In the genomic region with DNA sequence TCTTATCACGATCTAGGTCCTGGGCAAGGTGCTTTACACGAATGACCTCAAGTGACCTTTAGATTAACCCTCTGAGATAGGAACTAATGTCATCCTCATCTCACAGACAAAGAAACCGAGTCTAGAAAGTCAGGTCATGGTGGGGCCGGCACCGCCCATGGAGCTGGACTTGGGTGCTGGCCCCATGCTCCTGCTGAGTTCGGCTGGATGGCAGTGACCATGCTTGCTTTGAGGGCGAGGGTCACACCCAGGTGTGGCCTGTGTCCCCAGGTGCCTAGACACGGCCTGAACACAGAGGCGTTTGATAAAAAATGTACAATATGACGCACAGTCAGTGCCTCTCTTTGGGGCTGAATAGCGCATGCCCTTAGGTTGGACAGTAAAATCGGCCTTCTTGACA, we compare ENCODE assay signal across 17 cellular contexts. TPM values are rescaled to one million over a fixed set of nuclear protein-coding genes. Genes with fewer than 3 reads are reported as not detected.
DNase-seq lines count a peak whose midpoint lies in the region; ATAC-seq and TF ChIP-seq lines count a peak whose summit lies in the region.
"Had no signal": no experiment of that assay in that cellular context is flagged by ENCODE, and none has a peak within 500 bp of the region (broad histone marks: within the 10 kb centered on the region; RNA-seq: fewer than 3 reads in every experiment).

No MANE protein-coding gene starts in this region.

- H3K27ac ChIP-seq in heart right ventricle (no peak overlapping the region), mesenchymal stem cell (ENCODE audit: low read length, poor library complexity, severe bottlenecking) (peak overlapping the region; percentile 96), sigmoid colon (peak overlapping the region; percentile 88 to 100 (median 94)), uterus (peak overlapping the region; percentile 22 to 96)

- no peak overlapping the region for H3K4me3 Mint-ChIP-seq in progenitor cell of endocrine pancreas (ENCODE audit: low read depth)
- H3K4me3 Mint-ChIP-seq: CD4-positive, alpha-beta T cell had no signal

- H2BK12ac ChIP-seq in mesenchymal stem cell (ENCODE audit: low read length in 2 of 2), result no peak overlapping the region

- H3K4me3 ChIP-seq in heart right ventricle, result no peak overlapping the region
- H3K4me3 ChIP-seq in mesenchymal stem cell (ENCODE audit: insufficient read depth in 1 of 2, low read depth in 1 of 2, low read length in 2 of 2), result no peak overlapping the region
- no peak overlapping the region for H3K4me3 ChIP-seq in sigmoid colon
- H3K4me3 ChIP-seq in uterus, result no peak overlapping the region

- ATAC-seq in heart right ventricle, result no peak

- no peak overlapping the region for H3K4me2 ChIP-seq in mesenchymal stem cell (ENCODE audit: low read length, poor library complexity, severe bottlenecking)

- H3K27ac Mint-ChIP-seq in progenitor cell of endocrine pancreas, result no peak overlapping the region
- H3K27ac Mint-ChIP-seq: CD4-positive, alpha-beta T cell had no signal

- H4K91ac ChIP-seq in mesenchymal stem cell (ENCODE audit: low read length), result peak overlapping the region; percentile 21

- H3K9me3 ChIP-seq in heart right ventricle (no peaks in the 10 kb centered on the region), mesenchymal stem cell (ENCODE audit: control insufficient read depth, low read length) (no peaks in the 10 kb centered on the region), sigmoid colon (no peaks in the 10 kb centered on the region), uterus (no peaks in the 10 kb centered on the region)
- H3K9me3 ChIP-seq: BE2C had no signal

- peak overlapping the region; percentile 36 for H2BK5ac ChIP-seq in mesenchymal stem cell (ENCODE audit: low read depth, low read length, poor library complexity, severe bottlenecking)

- H3K4me1 Mint-ChIP-seq in progenitor cell of endocrine pancreas (ENCODE audit: low read depth), result peaks cover 17% of the 10 kb centered on the region

- intact Hi-C loops in cardiac septum (cut with DNase I) (no loop called here), heart right ventricle (cut with DNase I) (no loop called here), sigmoid colon (cut with DNase I) (no loop called here), uterus (cut with DNase I; ENCODE audit: low total_unique reads) (no loop called here)

- peak overlapping the region; percentile 55 for H2BK15ac ChIP-seq in mesenchymal stem cell (ENCODE audit: low read depth, poor library complexity, severe bottlenecking)

- no peak for TF ChIP-seq POLR2A in sigmoid colon (IDR thresholded peaks at IDR 0.05)
- TF ChIP-seq POLR2A in uterus (IDR thresholded peaks at IDR 0.05), result no peak

- H3K36me3 ChIP-seq in heart right ventricle (peaks cover 0 to 55% (median 0%) of the 10 kb centered on the region in 9 donors), mesenchymal stem cell (ENCODE audit: control insufficient read depth in 1 of 2, insufficient read depth in 2 of 2, low read depth in 1 of 2, low read length in 2 of 2) (peaks cover 0 to 29% of the 10 kb centered on the region in 2 experiments), sigmoid colon (no peaks in the 10 kb centered on the region), uterus (no peaks in the 10 kb centered on the region)
- H3K36me3 ChIP-seq: BE2C had no signal

- DNase-seq in cardiac septum (ENCODE audit: low spot score), result peak; percentile 31
- DNase-seq in heart right ventricle, result no peak
- no peak for DNase-seq in mesenchymal stem cell
- DNase-seq in sigmoid colon, result no peak
- DNase-seq in uterus, result no peak
- no peak for DNase-seq in progenitor cell of endocrine pancreas (ENCODE audit: low spot score, unreplicated experiment)
- no peak for DNase-seq in effector CD4-positive, alpha-beta T cell
- DNase-seq in pons (ENCODE audit: low spot score), result no peak
- DNase-seq: 8988T; BE2C; CD4-positive, alpha-beta T cell; KG1; NCI-H1436; NCI-H2029; NCI-H2171; NCI-H446; NCI-H69 had no signal

- peak overlapping the region; percentile 52 for H4K8ac ChIP-seq in mesenchymal stem cell (ENCODE audit: low read length)

- H3K9ac ChIP-seq in mesenchymal stem cell (ENCODE audit: low read length), result no peak overlapping the region

- 87 to 92% methylated on average over 12 of the region's 12 CpGs for WGBS in heart right ventricle, 2 donors
- 86% methylated on average over 12 of the region's 12 CpGs for WGBS in mesenchymal stem cell
- 89 to 93% methylated on average over 12 of the region's 12 CpGs for WGBS in sigmoid colon, 2 donors

- H3K9me3 Mint-ChIP-seq in progenitor cell of endocrine pancreas (ENCODE audit: low read depth), result no peaks in the 10 kb centered on the region
- H3K9me3 Mint-ChIP-seq: CD4-positive, alpha-beta T cell had no signal

- no peaks in the 10 kb centered on the region for H3K27me3 Mint-ChIP-seq in progenitor cell of endocrine pancreas

- TF ChIP-seq EP300 in sigmoid colon (IDR thresholded peaks at IDR 0.05), result no peak

- H3K4me1 ChIP-seq in heart right ventricle (peaks cover 18 to 99% (median 83%) of the 10 kb centered on the region in 9 donors), mesenchymal stem cell (ENCODE audit: control insufficient read depth, insufficient read depth, low read depth, low read length) (peaks cover 39% of the 10 kb centered on the region), sigmoid colon (peaks cover 0 to 99% (median 95%) of the 10 kb centered on the region in 4 donors), uterus (peaks cover 18 to 22% of the 10 kb centered on the region in 2 donors)
- H3K4me1 ChIP-seq: BE2C had no signal

- peak overlapping the region; percentile 89 for H2AK5ac ChIP-seq in mesenchymal stem cell (ENCODE audit: low read length, severe bottlenecking)

- TF ChIP-seq CTCF in heart right ventricle (IDR thresholded peaks at IDR 0.05) (no peak), sigmoid colon (IDR thresholded peaks at IDR 0.05) (no peak), uterus (IDR thresholded peaks at IDR 0.05) (no peak), progenitor cell of endocrine pancreas (IDR thresholded peaks at IDR 0.05; ENCODE audit: unreplicated experiment) (no peak)

- no peaks in the 10 kb centered on the region for H3K27me3 ChIP-seq in heart right ventricle
- H3K27me3 ChIP-seq in mesenchymal stem cell (ENCODE audit: control insufficient read depth in 1 of 2, insufficient read depth in 1 of 2, low read length in 2 of 2), result no peaks in the 10 kb centered on the region
- H3K27me3 ChIP-seq in sigmoid colon, result no peaks in the 10 kb centered on the region
- H3K27me3 ChIP-seq in uterus, result no peaks in the 10 kb centered on the region

- H3K14ac ChIP-seq in mesenchymal stem cell (ENCODE audit: low read length in 2 of 2), result peak overlapping the region in 1 of 2 experiments; percentile 15

- H3K23ac ChIP-seq in mesenchymal stem cell (ENCODE audit: low read length in 2 of 2), result no peak overlapping the region

- peak overlapping the region in 1 of 2 experiments; percentile 48 for H3K18ac ChIP-seq in mesenchymal stem cell (ENCODE audit: low read depth in 1 of 2, low read length in 2 of 2)

- H3K4ac ChIP-seq in mesenchymal stem cell (ENCODE audit: low read depth in 1 of 2, low read length in 2 of 2), result peak overlapping the region in 1 of 2 experiments; percentile 24

- H2BK120ac ChIP-seq in mesenchymal stem cell (ENCODE audit: low read depth, low read length), result no peak overlapping the region

- peaks cover 2% of the 10 kb centered on the region for H3K36me3 Mint-ChIP-seq in progenitor cell of endocrine pancreas (ENCODE audit: insufficient read depth)

- peaks cover 4% of the 10 kb centered on the region for H3K79me1 ChIP-seq in mesenchymal stem cell (replicated peaks; ENCODE audit: low read length, poor library complexity, severe bottlenecking)

- no peak overlapping the region for H2AFZ ChIP-seq in mesenchymal stem cell (ENCODE audit: low read depth, low read length)

RNA-seq across cellular contexts. Expression of a gene that starts 26.8 kb away (rescaled TPM):
- total RNA-seq in cardiac septum, result 165 TPM
- 100 to 1,000 TPM in 7 of 10 donors, 10 to 100 TPM in 3; 81.7 to 301 (median 128) TPM for total RNA-seq in heart right ventricle
- polyA plus RNA-seq in heart right ventricle, result 100 to 1,000 TPM; 111 to 265 TPM
- polyA plus RNA-seq in mesenchymal stem cell (2013, experiment 1 of 2), result 2,099 TPM
- 2,053 TPM for polyA plus RNA-seq in mesenchymal stem cell (2013, experiment 2 of 2)
- total RNA-seq in sigmoid colon, result 1,000 to 10,000 TPM in 1 of 4 donors, 100 to 1,000 TPM in 3; 306 to 1,039 (median 489) TPM
- 10 to 100 TPM; 24.0 to 83.5 (median 25.2) TPM for polyA plus RNA-seq in sigmoid colon
- total RNA-seq in uterus, result 100 to 1,000 TPM; 157 to 606 (median 284) TPM
- total RNA-seq in progenitor cell of endocrine pancreas, result 120 and 121 TPM in 2 replicates
- total RNA-seq: CD4-positive, alpha-beta T cell had no signal

RNA-seq across cellular contexts. Expression of a gene that starts 26.9 kb away (rescaled TPM):
- total RNA-seq in cardiac septum, result 196 TPM
- 100 to 1,000 TPM in 7 of 10 donors, 10 to 100 TPM in 3; 96.3 to 342 (median 147) TPM for total RNA-seq in heart right ventricle
- 100 to 1,000 TPM in 1 of 2 donors, 10 to 100 TPM in 1; 83.3 to 234 TPM for polyA plus RNA-seq in heart right ventricle
- 2,271 TPM for polyA plus RNA-seq in mesenchymal stem cell (2013, experiment 1 of 2)
- 2,270 TPM for polyA plus RNA-seq in mesenchymal stem cell (2013, experiment 2 of 2)
- 100 to 1,000 TPM; 235 to 598 (median 350) TPM for total RNA-seq in sigmoid colon
- polyA plus RNA-seq in sigmoid colon, result 10 to 100 TPM in 2 of 3 donors, 1 to 10 TPM in 1; 9.2 to 60.5 (median 10.8) TPM
- total RNA-seq in uterus, result 100 to 1,000 TPM; 164 to 737 (median 209) TPM
- 81.3 and 90.8 TPM in 2 replicates for total RNA-seq in progenitor cell of endocrine pancreas

Comparison
In these comparisons a context has a peak if more than half of its experiments do, and no peak if none do; other contexts are left out.
1. H3K27ac ChIP-seq: peak in mesenchymal stem cell (single experiment), sigmoid colon (4 of 4) and uterus (2 of 2); none in heart right ventricle (0 of 10).